Comparison of ENCODE assay signal across 8 cellular contexts in genomic region chr2:135531231-135532197, GRCh38. TPM values are rescaled to one million over a fixed set of nuclear protein-coding genes. Genes with fewer than 3 reads are reported as not detected.
A peak's percentile ranks its signal among the peaks of the same experiment; 100 is the strongest.
DNase-seq lines count a peak whose midpoint lies in the region; ATAC-seq, FAIRE-seq and TF ChIP-seq lines count a peak whose summit lies in the region.

TSS of gene R3HDM1 (plus strand) at chr2:135531484. CDS start at chr2:135604846, 73,362 bp downstream.

- H3K9me3 ChIP-seq in pancreas (no peaks in the 10 kb centered on the region), tibial artery (no peaks in the 10 kb centered on the region)

- H3K36me3 ChIP-seq in pancreas (no peaks in the 10 kb centered on the region), tibial artery (no peaks in the 10 kb centered on the region)

- H3K27me3 Mint-ChIP-seq in activated naive CD8-positive, alpha-beta T cell treated with anti-CD3 and anti-CD28 coated beads, Interleukin-2, amount 50 U/mL, for 24 hours = no peaks in the 10 kb centered on the region

- H3K4me1 ChIP-seq in pancreas = peaks cover 0 to 11% (median 6%) of the 10 kb centered on the region in 3 donors
- peaks cover 3 to 18% (median 9%) of the 10 kb centered on the region in 4 donors for H3K4me1 ChIP-seq in tibial artery

- H3K36me3 Mint-ChIP-seq in activated naive CD8-positive, alpha-beta T cell treated with anti-CD3 and anti-CD28 coated beads, Interleukin-2, amount 50 U/mL, for 24 hours (ENCODE audit: low read depth) = peaks cover 4% of the 10 kb centered on the region

- peak within 1 kb of the TSS; percentile 85 for H3K27ac Mint-ChIP-seq in activated naive CD8-positive, alpha-beta T cell treated with anti-CD3 and anti-CD28 coated beads, Interleukin-2, amount 50 U/mL, for 24 hours

- FAIRE-seq in pancreas (lab: Jason Lieb, UNC) = peak; percentile 94

- WGBS in pancreas, 2 donors = 0 to 1% methylated on average over 65 to 75 of the region's 75 CpGs

- DNase-seq in NCI-H1417 treated with DMSO at 0.1 percent for 48 hours (lab: John Stamatoyannopoulos, UW) (peak; percentile 99), SW480 (ENCODE audit: low spot score) (peak; percentile 99), Right ventricle myocardium superior (peak; percentile 96), pancreas (peak; percentile 87 to 100 (median 98)), tibial artery (peak; percentile 99)
- DNase-seq in activated naive CD8-positive, alpha-beta T cell treated with anti-CD3 and anti-CD28 coated beads, Interleukin-2, amount 50 U/mL, for 24 hours = peak; percentile 93

- H3K4me3 ChIP-seq in pancreas (peak within 1 kb of the TSS; percentile 68 to 98 (median 92)), tibial artery (peak within 1 kb of the TSS; percentile 71 to 93)

- H3K4me3 Mint-ChIP-seq in activated naive CD8-positive, alpha-beta T cell treated with anti-CD3 and anti-CD28 coated beads, Interleukin-2, amount 50 U/mL, for 24 hours = no peak within 1 kb of the TSS

- peaks cover 43% of the 10 kb centered on the region for H3K4me1 Mint-ChIP-seq in activated naive CD8-positive, alpha-beta T cell treated with anti-CD3 and anti-CD28 coated beads, Interleukin-2, amount 50 U/mL, for 24 hours

- intact Hi-C loops in Right ventricle myocardium superior (cut with DNase I) (loop anchor here (5.0 kb wide), 2 partner anchors 211 to 614 kb away; partner anchors contain the start of genes CCNT2 and UBXN4), pancreas (cut with DNase I) (no loop called here), tibial artery (cut with DNase I; ENCODE audit: low total_unique reads) (loop anchor here (5.0 kb wide), 2 partner anchors 479 to 614 kb away; partner anchors contain the start of genes CCNT2 and RAB3GAP1)

- peak; percentile 37 for TF ChIP-seq CTCF in GM12874 (IDR thresholded peaks at IDR 0.05; ENCODE audit: insufficient read depth, low read depth, low read length)
- TF ChIP-seq CTCF in pancreas (IDR thresholded peaks at IDR 0.05) = no peak
- TF ChIP-seq CTCF in tibial artery (IDR thresholded peaks at IDR 0.05) = no peak

- no peaks in the 10 kb centered on the region for H3K9me3 Mint-ChIP-seq in activated naive CD8-positive, alpha-beta T cell treated with anti-CD3 and anti-CD28 coated beads, Interleukin-2, amount 50 U/mL, for 24 hours

- H3K27ac ChIP-seq in pancreas (peak within 1 kb of the TSS; percentile 83 to 91 (median 88)), tibial artery (peak within 1 kb of the TSS; percentile 86 to 89)

- ATAC-seq in HG02763 (IDR thresholded peaks at IDR 0.05; ENCODE audit: unreplicated experiment) = peak; percentile 76
- peak; percentile 89 for ATAC-seq in activated naive CD8-positive, alpha-beta T cell treated with anti-CD3 and anti-CD28 coated beads, Interleukin-2, amount 50 U/mL, for 24 hours
- peak; percentile 96 for ATAC-seq in Right ventricle myocardium superior (ENCODE audit: poor library complexity)
- ATAC-seq in pancreas = peak; percentile 88 to 95 (median 89)

- H3K27me3 ChIP-seq in pancreas (no peaks in the 10 kb centered on the region), tibial artery (no peaks in the 10 kb centered on the region)

RNA-seq across cellular contexts. Expression of gene R3HDM1, which starts in this region (rescaled TPM):
- total RNA-seq in Right ventricle myocardium superior = 12.5 TPM
- 10 to 100 TPM in 5 of 6 donors, 1 to 10 TPM in 1; 9.1 to 16.0 (median 11.6) TPM for total RNA-seq in pancreas
- polyA plus RNA-seq in pancreas = 1 to 10 TPM; 6.8 to 9.7 TPM

Comparison
In these comparisons a context has a peak if more than half of its experiments do, and no peak if none do; other contexts are left out.
1. Peak in every context shown above with its lines: DNase-seq, ATAC-seq, H3K4me3 ChIP-seq and H3K27ac ChIP-seq.
2. intact Hi-C loops: an anchor here in Right ventricle myocardium superior (5.0 kb wide) and tibial artery (5.0 kb wide); none called in pancreas.